Comparison of ENCODE assay signal across 20 cellular contexts in genomic region chr3:79405183-79405582, GRCh38.
DNase-seq lines count a peak whose midpoint lies in the region; ATAC-seq, FAIRE-seq and TF ChIP-seq lines count a peak whose summit lies in the region.
"Had no signal": no experiment of that assay in that cellular context is flagged by ENCODE, and none has a peak within 500 bp of the region (broad histone marks: within the 10 kb centered on the region; RNA-seq: fewer than 3 reads in every experiment).

No MANE protein-coding gene starts in this region.

- CTCF ChIA-PET in SK-N-SH (lab: Yijun Ruan, JAX), result interaction anchor here (0.9 to 1.2 kb wide), 2 partner anchors 12 to 43 kb away, joined by 3 read pairs; no protein-coding TSS in a partner anchor

- no peak overlapping the region for H3K4me3 ChIP-seq in SK-N-SH (ENCODE audit: low read depth in 2 of 2, low read length in 1 of 2)
- H3K4me3 ChIP-seq in bronchial epithelial cell (ENCODE audit: low read depth, low read length), result no peak overlapping the region

- no peaks in the 10 kb centered on the region for H3F3A ChIP-seq in SK-N-SH (replicated peaks; ENCODE audit: insufficient read depth)

- no peak overlapping the region for H3K9ac ChIP-seq in SK-N-SH

- H2AFZ ChIP-seq in SK-N-SH (ENCODE audit: low read depth), result peak overlapping the region; percentile 43; the same call in 1 of the 2 replicates

- H3K4me1 ChIP-seq in SK-N-SH (ENCODE audit: control insufficient read depth in 1 of 2, insufficient read depth in 2 of 2, low read depth in 1 of 2, low read length in 1 of 2), result no peaks in the 10 kb centered on the region

- no peak for TF ChIP-seq RAD21 in SK-N-SH (IDR thresholded peaks at IDR 0.05; ENCODE audit: low read length)

- no peaks in the 10 kb centered on the region for H3K9me2 ChIP-seq in SK-N-SH

- no peak overlapping the region for H3K4me2 ChIP-seq in SK-N-SH

- POLR2A ChIA-PET in SK-N-SH (lab: Yijun Ruan, JAX), result no interaction called here

- H3K36me3 ChIP-seq in SK-N-SH (replicated peaks in 1 of 2; ENCODE audit: control insufficient read depth in 1 of 2, insufficient read depth in 2 of 2, low read length in 1 of 2) (peaks cover 0 to 3% of the 10 kb centered on the region in 2 experiments), bronchial epithelial cell (ENCODE audit: control insufficient read depth, insufficient read depth, low read length) (no peaks in the 10 kb centered on the region)

- H3K27me3 ChIP-seq in SK-N-SH (ENCODE audit: insufficient read depth) (no peaks in the 10 kb centered on the region), bronchial epithelial cell (ENCODE audit: control insufficient read depth, insufficient read depth, low read length) (no peaks in the 10 kb centered on the region)

- H3K27ac ChIP-seq in SK-N-SH (ENCODE audit: low read depth in 2 of 2, low read length in 1 of 2), result no peak overlapping the region

- TF ChIP-seq CTCF in SK-N-SH (IDR thresholded peaks at IDR 0.05) (no peak), bronchial epithelial cell (IDR thresholded peaks at IDR 0.05; ENCODE audit: insufficient read depth, low read length, severe bottlenecking) (no peak)

- no peaks in the 10 kb centered on the region for H3K9me3 ChIP-seq in SK-N-SH

- WGBS in SK-N-SH (ENCODE audit: low lambda C conversion rate), result 53% methylated on average over 1 of the region's 1 CpG

- FAIRE-seq in bronchial epithelial cell (lab: Jason Lieb, UNC), result no peak
- FAIRE-seq: GM19239, H1 had no signal

- no peak for DNase-seq in SK-N-SH
- DNase-seq in NCI-H1417 treated with DMSO at 0.1 percent for 48 hours (lab: John Stamatoyannopoulos, UW), result peak; percentile 4
- DNase-seq in bronchial epithelial cell (ENCODE audit: low read depth), result peak; percentile 4
- no peak for DNase-seq in stimulated activated CD4-positive, alpha-beta T cell treated with anti-CD3 and anti-CD28 coated beads, Interleukin-4, amount 100 ng/mL, for 1 hour
- DNase-seq in HK-2 (ENCODE audit: unreplicated experiment), result no peak
- DNase-seq: ACHN, AML-193, COR-L47, HFFc6, IMR-90, Karpas-422, NCI-H1930, NCI-H774, T-helper 2 cell had no signal

- no peaks in the 10 kb centered on the region for H4K20me1 ChIP-seq in SK-N-SH (ENCODE audit: insufficient read depth)

- H3K79me2 ChIP-seq in SK-N-SH (ENCODE audit: insufficient read depth), result no peaks in the 10 kb centered on the region

- no peak for TF ChIP-seq EP300 in SK-N-SH (IDR thresholded peaks at IDR 0.05; ENCODE audit: borderline replicate concordance in 1 of 2, low read depth in 1 of 2, low read length in 1 of 2)

- ATAC-seq in SK-N-SH treated with all-trans-retinoic acid at 6 μM for 48 hours, result no peak
- no peak for ATAC-seq in HG02981 (IDR thresholded peaks at IDR 0.05; ENCODE audit: unreplicated experiment)
- ATAC-seq: Panc1, Right ventricle myocardium inferior had no signal

TF ChIP-seq in SK-N-SH, 30 proteins besides CTCF, POLR2A, EP300 and RAD21 (continues in another document):
- no peak for TF ChIP-seq TCF12 (IDR thresholded peaks at IDR 0.05)
- TF ChIP-seq POLR2AphosphoS5 (IDR thresholded peaks at IDR 0.05; ENCODE audit: low read depth, low read length), result no peak
- no peak for TF ChIP-seq EZH2phosphoT487 (IDR thresholded peaks at IDR 0.05; ENCODE audit: borderline replicate concordance, low read depth)
- no peak for TF ChIP-seq CHD2 (IDR thresholded peaks at IDR 0.05; ENCODE audit: low read length, partially characterized antibody)
- TF ChIP-seq, protein P1, sequence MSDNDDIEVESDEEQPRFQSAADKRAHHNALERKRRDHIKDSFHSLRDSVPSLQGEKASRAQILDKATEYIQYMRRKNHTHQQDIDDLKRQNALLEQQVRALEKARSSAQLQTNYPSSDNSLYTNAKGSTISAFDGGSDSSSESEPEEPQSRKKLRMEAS (IDR thresholded peaks at IDR 0.05; ENCODE audit: low read depth), result no peak
- TF ChIP-seq RFX5 (IDR thresholded peaks at IDR 0.05; ENCODE audit: low read length), result no peak
- TF ChIP-seq USF2 (IDR thresholded peaks at IDR 0.05; ENCODE audit: borderline replicate concordance, low read depth, low read length), result no peak
- TF ChIP-seq MXI1 (IDR thresholded peaks at IDR 0.05; ENCODE audit: low read depth, low read length), result no peak
- TF ChIP-seq YY1 (IDR thresholded peaks at IDR 0.05; ENCODE audit: low read depth), result no peak
- TF ChIP-seq FOXJ3 (CRISPR knock-in tag; IDR thresholded peaks at IDR 0.05), result no peak
- no peak for TF ChIP-seq IRF3 (IDR thresholded peaks at IDR 0.05; ENCODE audit: low read depth, low read length)
- no peak for TF ChIP-seq MEF2A (IDR thresholded peaks at IDR 0.05; ENCODE audit: borderline replicate concordance, low read depth)
- TF ChIP-seq SIN3A (IDR thresholded peaks at IDR 0.05; ENCODE audit: borderline replicate concordance, low read depth, low read length), result no peak

TF ChIP-seq in SK-N-SH treated with all-trans-retinoic acid at 6 μM for 48 hours, 23 proteins besides CTCF, POLR2A, EP300 and RAD21:
- TF ChIP-seq ESRRG (CRISPR knock-in tag; IDR thresholded peaks at IDR 0.05) (no peak), ZNF565 (CRISPR knock-in tag; conservative IDR thresholded peaks at IDR 0.05; ENCODE audit: low read depth) (no peak), ZC3H10 (CRISPR knock-in tag; IDR thresholded peaks at IDR 0.05) (no peak), SNAI2 (CRISPR knock-in tag; IDR thresholded peaks at IDR 0.05) (no peak), CSDC2 (CRISPR knock-in tag; IDR thresholded peaks at IDR 0.05) (no peak), ISL1 (CRISPR knock-in tag; IDR thresholded peaks at IDR 0.05) (no peak), TSHZ2 (CRISPR knock-in tag; IDR thresholded peaks at IDR 0.05) (no peak), BACH2 (CRISPR knock-in tag; IDR thresholded peaks at IDR 0.05; ENCODE audit: borderline replicate concordance) (no peak)

Comparison
In these comparisons a context has a peak if more than half of its experiments do, and no peak if none do; other contexts are left out.
1. DNase-seq: peak in NCI-H1417 treated with DMSO at 0.1 percent for 48 hours (single experiment) and bronchial epithelial cell (single experiment); none in SK-N-SH (single experiment), stimulated activated CD4-positive, alpha-beta T cell treated with anti-CD3 and anti-CD28 coated beads, Interleukin-4, amount 100 ng/mL, for 1 hour (single experiment) and HK-2 (single experiment).